Comparison of ENCODE assay signal across 16 cellular contexts in genomic region chr22:44531487-44531886, GRCh38.
"Had no signal": no experiment of that assay in that cellular context is flagged by ENCODE, and none has a peak within 500 bp of the region (broad histone marks: within the 10 kb centered on the region; RNA-seq: fewer than 3 reads in every experiment).

No MANE protein-coding gene starts in this region.

- H3K27me3 ChIP-seq: heart left ventricle, neural progenitor cell, ovary had no signal

- H3K36me3 ChIP-seq: esophagus squamous epithelium, heart left ventricle, neural progenitor cell, ovary had no signal

- H3K27ac ChIP-seq: esophagus squamous epithelium, neural progenitor cell, ovary had no signal

- H3K9me3 ChIP-seq: esophagus squamous epithelium, heart left ventricle, ovary had no signal

- H3K4me3 ChIP-seq: esophagus squamous epithelium, heart left ventricle, neural progenitor cell, ovary had no signal

- DNase-seq: activated CD4-positive, alpha-beta T cell treated with anti-CD3 and anti-CD28 coated beads for 1 hour; activated CD4-positive, alpha-beta T cell treated with anti-CD3 and anti-CD28 coated beads, Interleukin-2, amount 50 U/mL, for 4 hours; activated naive CD4-positive, alpha-beta T cell treated with anti-CD3 and anti-CD28 coated beads for 36 hours; activated T-cell treated with anti-CD3 and anti-CD28 coated beads for 4 hours; central memory CD4-positive, alpha-beta T cell; cortex of kidney; effector CD8-positive, alpha-beta T cell; esophagus squamous epithelium; immature natural killer cell; ovary; stimulated activated CD4-positive, alpha-beta T cell treated with anti-CD3 and anti-CD28 coated beads, Interleukin-2, amount 100 ng/mL, for 48 hours; T-helper 1 cell; T1000 had no signal

- H3K4me1 ChIP-seq: esophagus squamous epithelium, neural progenitor cell had no signal

- ATAC-seq: stimulated activated memory B cell treated with anti-CD40 and anti-IgM and Interleukin-4, amounts not matched to agents 10 μg/mL and 1 μg/mL and 100 μg/mL, for 72 hours had no signal
